1 cellular context compared by ENCODE assay signal in genomic region chr3:15206662-15207576, GRCh38.
TF ChIP-seq lines count a peak whose summit lies in the region.

No MANE protein-coding gene starts in this region.

TF ChIP-seq in HepG2, 621 proteins besides CTCF, POLR2A, EP300 and RAD21 (continued from another document):
- 0 out of 2 replicates have a peak, but pooled peaks have one; percentile 25 for TF ChIP-seq ZNF670 (CRISPR knock-in tag; IDR thresholded peaks at IDR 0.05; ENCODE audit: borderline replicate concordance)
- TF ChIP-seq SYNCRIP (IDR thresholded peaks at IDR 0.05; ENCODE audit: insufficient read depth, low read depth, low read length) = no peak
- TF ChIP-seq SMC3 (IDR thresholded peaks at IDR 0.05; ENCODE audit: low read length) = no peak
- no peak for TF ChIP-seq MXD3 (CRISPR knock-in tag; IDR thresholded peaks at IDR 0.05)
- peak; percentile 17 for TF ChIP-seq U2AF1 (optimal IDR thresholded peaks at IDR 0.05; ENCODE audit: low read depth, low read length)
- no peak for TF ChIP-seq CHD2 (IDR thresholded peaks at IDR 0.05; ENCODE audit: low read depth, low read length)
- TF ChIP-seq UBTF (CRISPR knock-in tag; IDR thresholded peaks at IDR 0.05) = peak; percentile 84
